ENCODE assay signal across 29 cellular contexts in genomic region chr17:63752707-63753106, GRCh38.
"Had no signal": no experiment of that assay in that cellular context is flagged by ENCODE, and none has a peak within 500 bp of the region (broad histone marks: within the 10 kb centered on the region; RNA-seq: fewer than 3 reads in every experiment).

No MANE protein-coding gene starts in this region.

- H3K27me3 Mint-ChIP-seq: naive B cell; stimulated activated naive B cell treated with anti-CD40 and anti-IgM and Interleukin-4, amounts not matched to agents 10 μg/mL and 1 μg/mL and 100 μg/mL, for 72 hours had no signal

- FAIRE-seq: astrocyte, endothelial cell of umbilical vein, keratinocyte, TTC549 had no signal

- H3K4me1 Mint-ChIP-seq: mesothelial cell of epicardium, neural progenitor cell had no signal

- H3K4me2 ChIP-seq: neural progenitor cell, smooth muscle cell had no signal

- H3K27ac ChIP-seq: brain microvascular endothelial cell, gastroesophageal sphincter, neural progenitor cell, right atrium auricular region, thyroid gland, WERI-Rb-1 had no signal

- H3K4me3 ChIP-seq: gastroesophageal sphincter, neural progenitor cell, right atrium auricular region, smooth muscle cell, stomach, thyroid gland, upper lobe of left lung had no signal

- H3K9me3 Mint-ChIP-seq: activated naive CD4-positive, alpha-beta T cell treated with anti-CD3 and anti-CD28 coated beads for 36 hours; mesothelial cell of epicardium; naive B cell; neural progenitor cell; stimulated activated naive B cell treated with anti-CD40 and anti-IgM and Interleukin-4, amounts not matched to agents 10 μg/mL and 1 μg/mL and 100 μg/mL, for 72 hours had no signal

- H3K27ac Mint-ChIP-seq: mesothelial cell of epicardium, neural progenitor cell had no signal

- H2AFZ ChIP-seq: neural progenitor cell had no signal

- H3K4me1 ChIP-seq: gastroesophageal sphincter, neural progenitor cell, right atrium auricular region had no signal

- ATAC-seq: gastroesophageal sphincter; left cardiac atrium; stimulated activated naive B cell treated with anti-CD40 and anti-IgM and Interleukin-4, amounts not matched to agents 10 μg/mL and 1 μg/mL and 100 μg/mL, for 72 hours had no signal

- H3K27me3 ChIP-seq: brain microvascular endothelial cell, gastroesophageal sphincter, neural progenitor cell, right atrium auricular region, stomach, thyroid gland, upper lobe of left lung had no signal

- DNase-seq: activated CD4-positive, alpha-beta T cell treated with anti-CD3 and anti-CD28 coated beads, Interleukin-2, amount 50 U/mL, for 1 hour; activated CD8-positive, alpha-beta memory T cell treated with anti-CD3 and anti-CD28 coated beads for 24 hours; activated effector memory CD4-positive, alpha-beta T cell treated with anti-CD3 and anti-CD28 coated beads, Interleukin-2, amount 50 U/mL, for 16 hours; activated naive CD4-positive, alpha-beta T cell treated with anti-CD3 and anti-CD28 coated beads for 36 hours; amniotic stem cell; brain microvascular endothelial cell; cortex of kidney; head of caudate nucleus; hippocampal formation; left cardiac atrium; mammary epithelial cell; naive B cell; stimulated activated CD4-positive, alpha-beta T cell treated with anti-CD3 and anti-CD28 coated beads, Interleukin-1b, Interleukin-23, amount 100 ng/mL, for 48 hours; stimulated activated CD4-positive, alpha-beta T cell treated with anti-CD3 and anti-CD28 coated beads, Interleukin-4, amount 100 ng/mL, for 4 hours; stimulated activated CD8-positive, alpha-beta memory T cell treated with anti-CD3 and anti-CD28 coated beads, Interleukin-4, amount 100 ng/mL, for 48 hours; stimulated activated naive B cell treated with anti-CD40 and anti-IgM and Interleukin-4, amounts not matched to agents 10 μg/mL and 1 μg/mL and 100 μg/mL, for 72 hours; stomach; thyroid gland; upper lobe of left lung; WERI-Rb-1 had no signal

- H3K4me3 Mint-ChIP-seq: mesothelial cell of epicardium, neural progenitor cell had no signal

- H3K9ac ChIP-seq: neural progenitor cell had no signal

- H3K9me3 ChIP-seq: gastroesophageal sphincter, right atrium auricular region, stomach, thyroid gland, upper lobe of left lung had no signal
